3 cellular contexts compared by ENCODE assay signal in the genomic region with DNA sequence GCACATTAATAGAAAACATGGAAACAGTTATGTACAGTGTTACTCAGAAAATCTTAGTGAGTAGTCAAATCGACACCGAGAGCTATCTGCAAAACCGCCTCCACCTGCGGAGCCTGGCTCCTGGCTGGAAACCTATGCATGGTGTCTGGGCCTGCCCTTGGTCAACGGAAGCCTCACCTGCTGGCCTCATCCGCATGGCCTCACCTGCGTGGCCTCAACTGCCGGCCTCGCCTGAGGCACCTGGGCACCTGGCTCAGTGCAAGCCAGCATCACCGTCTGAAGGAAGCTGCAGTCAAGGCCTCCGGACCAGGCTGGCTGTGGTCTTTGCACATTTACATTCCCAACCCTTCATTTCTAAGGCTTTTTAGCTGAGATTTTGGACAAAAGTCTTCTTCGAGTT.
"Had no signal": no experiment of that assay in that cellular context is flagged by ENCODE, and none has a peak within 500 bp of the region (broad histone marks: within the 10 kb centered on the region; RNA-seq: fewer than 3 reads in every experiment).

No MANE protein-coding gene starts in this region.

- DNase-seq: GDM1, GF-D8 had no signal

- ATAC-seq: GM12878 had no signal

- H3K4me3 ChIP-seq: GM12878 had no signal
